9 cellular contexts compared by ENCODE assay signal in genomic region chr13:113297370-113297871, GRCh38. TPM values are rescaled to one million over a fixed set of nuclear protein-coding genes. Genes with fewer than 3 reads are reported as not detected.
A peak's percentile ranks its signal among the peaks of the same experiment; 100 is the strongest.
DNase-seq lines count a peak whose midpoint lies in the region; ATAC-seq, FAIRE-seq and TF ChIP-seq lines count a peak whose summit lies in the region.
"Had no signal": no experiment of that assay in that cellular context is flagged by ENCODE, and none has a peak within 500 bp of the region (broad histone marks: within the 10 kb centered on the region; RNA-seq: fewer than 3 reads in every experiment).

No MANE protein-coding gene starts in this region.

- peak overlapping the region; percentile 66; the same call in 1 of the 2 replicates for H3K9ac ChIP-seq in KMS-11
- peak overlapping the region; percentile 89 for H3K9ac ChIP-seq in fibroblast of lung (ENCODE audit: insufficient read depth, low read length)

- H4K20me1 ChIP-seq in KMS-11 (ENCODE audit: insufficient read depth) (no peaks in the 10 kb centered on the region), fibroblast of lung (ENCODE audit: control insufficient read depth, extremely low read depth, insufficient read depth, low read length) (no peaks in the 10 kb centered on the region)

- H3K79me2 ChIP-seq in KMS-11 (ENCODE audit: insufficient read depth, low read depth) (peaks cover 32% of the 10 kb centered on the region), fibroblast of lung (ENCODE audit: control insufficient read depth, insufficient read depth, low read length) (peaks cover 48% of the 10 kb centered on the region)

- peak; percentile 17 for DNase-seq in Daoy (ENCODE audit: low read depth)
- peak; percentile 15 for DNase-seq in activated T-cell treated with anti-CD3 and anti-CD28 coated beads for 4 hours
- DNase-seq in fibroblast of lung (ENCODE audit: low read depth in 2 of 2) = peak in 1 of 2 donors; percentile 18
- peak; percentile 55 for DNase-seq in retina
- DNase-seq in RCC 7860 (ENCODE audit: low spot score) = no peak
- DNase-seq in NCI-H2081 treated with DMSO at 0.1 percent for 48 hours (lab: John Stamatoyannopoulos, UW) = no peak

- H3K4me2 ChIP-seq in KMS-11 (peak overlapping the region; percentile 60), fibroblast of lung (ENCODE audit: extremely low read depth, insufficient read depth, low read length) (peak overlapping the region; percentile 93)

- H2AFZ ChIP-seq in KMS-11 (ENCODE audit: low read depth) (peak overlapping the region; percentile 30; the same call in 1 of the 2 replicates), fibroblast of lung (ENCODE audit: low read length) (peak overlapping the region; percentile 18)

- peak; percentile 44 for ATAC-seq in GM21447 (IDR thresholded peaks at IDR 0.05; ENCODE audit: unreplicated experiment)

- H3K27ac ChIP-seq in KMS-11 (peak overlapping the region; percentile 24; the same call in 1 of the 2 replicates), fibroblast of lung (ENCODE audit: insufficient read depth, low read length) (peak overlapping the region; percentile 79)

- no peaks in the 10 kb centered on the region; the same call in 1 of the 2 replicates for H3K27me3 ChIP-seq in KMS-11 (ENCODE audit: insufficient read depth, low read depth)
- H3K27me3 ChIP-seq in fibroblast of lung (ENCODE audit: control insufficient read depth, insufficient read depth, low read length) = no peaks in the 10 kb centered on the region

- H3K9me3 ChIP-seq in fibroblast of lung (ENCODE audit: control insufficient read depth, insufficient read depth, low read depth, low read length) = no peaks in the 10 kb centered on the region

- H3K36me3 ChIP-seq in KMS-11 (ENCODE audit: insufficient read depth) (no peaks in the 10 kb centered on the region), fibroblast of lung (ENCODE audit: control insufficient read depth, insufficient read depth, low read length) (no peaks in the 10 kb centered on the region)

- TF ChIP-seq CTCF in KMS-11 (conservative IDR thresholded peaks at IDR 0.05; ENCODE audit: low read depth, low read length) = no peak
- TF ChIP-seq CTCF in fibroblast of lung (conservative IDR thresholded peaks at IDR 0.05 in 1 of 2, IDR thresholded peaks at IDR 0.05 in 1 of 2; ENCODE audit: low read depth in 1 of 2, low read length in 2 of 2) = no peak

- H3K4me3 ChIP-seq in KMS-11 (IDR thresholded peaks at IDR 0.05; ENCODE audit: insufficient read depth, low read depth, low read length) (no peak overlapping the region), fibroblast of lung (replicated peaks in 1 of 4; ENCODE audit: control extremely low read depth in 1 of 4, insufficient read depth in 1 of 4, low read depth in 3 of 4, low read length in 4 of 4) (peak overlapping the region; percentile 95 to 98 (median 96))

- no peak for FAIRE-seq in RCC 7860 (lab: Jason Lieb, UNC)
- FAIRE-seq: colon had no signal

- H3K4me1 ChIP-seq in KMS-11 (ENCODE audit: low read depth, poor library complexity, severe bottlenecking) = no peaks in the 10 kb centered on the region
- no peaks in the 10 kb centered on the region for H3K4me1 ChIP-seq in fibroblast of lung (ENCODE audit: control insufficient read depth, extremely low read depth, insufficient read depth, low read length)

RNA-seq across cellular contexts. Expression of gene LAMP1, which starts 0.4 kb away (rescaled TPM):
- 45.6 and 66.7 TPM in 2 replicates for total RNA-seq in Daoy (2014; rRNA removed; shearing (Covaris generic))
- total RNA-seq in fibroblast of lung = 225 and 230 TPM in 2 replicates
- polyA plus RNA-seq in fibroblast of lung = 204 and 219 TPM in 2 replicates
- 330 and 336 TPM in 2 replicates for polyA plus RNA-seq in fibroblast of lung (2012)
- polyA minus RNA-seq in fibroblast of lung (ENCODE audit: low replicate concordance) = 97.5 and 104 TPM in 2 replicates

Comparison
In these comparisons a context has a peak if more than half of its experiments do, and no peak if none do; other contexts are left out.
1. DNase-seq: peak in Daoy (single experiment), activated T-cell treated with anti-CD3 and anti-CD28 coated beads for 4 hours (single experiment) and retina (single experiment); none in RCC 7860 (single experiment) and NCI-H2081 treated with DMSO at 0.1 percent for 48 hours (single experiment).